8 cellular contexts compared by ENCODE assay signal in genomic region chr19:19444694-19445155, GRCh38. TPM values are rescaled to one million over a fixed set of nuclear protein-coding genes. Genes with fewer than 3 reads are reported as not detected.
DNase-seq lines count a peak whose midpoint lies in the region; ATAC-seq and TF ChIP-seq lines count a peak whose summit lies in the region.

No MANE protein-coding gene starts in this region.

- POLR2A ChIA-PET in T-cell (lab: Charles Lee), result interaction anchor here in 1 of 2 donors (0.5 kb wide), 1 partner anchor 27 kb away, joined by 3 read pairs; no protein-coding TSS in a partner anchor

- DNase-seq in activated naive CD4-positive, alpha-beta T cell treated with anti-CD3 and anti-CD28 coated beads for 36 hours, result peak; percentile 47
- DNase-seq in activated naive CD4-positive, alpha-beta T cell treated with anti-CD3 and anti-CD28 coated beads, Interleukin-2, amount 50 U/mL, for 16 hours, result no peak
- DNase-seq in T-cell (no peak), germinal center (ENCODE audit: low spot score) (peak; percentile 67), transverse colon (no peak), cerebellar nuclear complex (lab: John Stamatoyannopoulos, UW) (no peak), DMS153 (lab: John Stamatoyannopoulos, UW) (no peak)

- TF ChIP-seq CTCF in transverse colon (IDR thresholded peaks at IDR 0.05), result no peak

- no peak for TF ChIP-seq EP300 in transverse colon (IDR thresholded peaks at IDR 0.05; ENCODE audit: low read depth)

- in situ Hi-C loops in transverse colon (cut with MboI; ENCODE audit: low pct_ligation_motif_present in 1 of 4, low pct_unique_long_range_greater_than_20kb in 1 of 4, low sequenced_read_pairs in 3 of 4), result no loop called here

- peak overlapping the region; percentile 66 for H3K27ac Mint-ChIP-seq in activated naive CD4-positive, alpha-beta T cell treated with anti-CD3 and anti-CD28 coated beads for 36 hours
- peak overlapping the region; percentile 84 to 93 for H3K27ac Mint-ChIP-seq in T-cell

- CTCF ChIA-PET in activated naive CD4-positive, alpha-beta T cell treated with anti-CD3 and anti-CD28 coated beads for 36 hours (lab: Charles Lee), result interaction anchor here (1.0 to 1.5 kb wide), 3 partner anchors 14 to 46 kb away, joined by 3 to 4 read pairs (median 4); no protein-coding TSS in a partner anchor
- CTCF ChIA-PET in T-cell (lab: Charles Lee), result interaction anchor here in 1 of 2 donors (0.6 kb wide), 1 partner anchor 88 kb away, joined by 3 read pairs; no protein-coding TSS in a partner anchor

- no peak overlapping the region for H3K4me3 ChIP-seq in transverse colon

- H3K4me3 Mint-ChIP-seq in activated naive CD4-positive, alpha-beta T cell treated with anti-CD3 and anti-CD28 coated beads for 36 hours, result no peak overlapping the region
- peak overlapping the region in 1 of 3 donors; percentile 34 for H3K4me3 Mint-ChIP-seq in T-cell

- H3K36me3 Mint-ChIP-seq in activated naive CD4-positive, alpha-beta T cell treated with anti-CD3 and anti-CD28 coated beads for 36 hours (ENCODE audit: low read depth), result peaks cover 20% of the 10 kb centered on the region
- H3K36me3 Mint-ChIP-seq in T-cell, result peaks cover 11% of the 10 kb centered on the region

- no peaks in the 10 kb centered on the region for H3K27me3 Mint-ChIP-seq in activated naive CD4-positive, alpha-beta T cell treated with anti-CD3 and anti-CD28 coated beads for 36 hours (ENCODE audit: low read depth)
- no peaks in the 10 kb centered on the region for H3K27me3 Mint-ChIP-seq in T-cell

- H3K4me1 Mint-ChIP-seq in activated naive CD4-positive, alpha-beta T cell treated with anti-CD3 and anti-CD28 coated beads for 36 hours (ENCODE audit: low read depth), result peaks cover 72% of the 10 kb centered on the region
- peaks cover 69 to 78% (median 78%) of the 10 kb centered on the region in 3 donors for H3K4me1 Mint-ChIP-seq in T-cell

- H3K27me3 ChIP-seq in transverse colon, result no peaks in the 10 kb centered on the region

- peak overlapping the region; percentile 44 to 59 (median 48) for H3K27ac ChIP-seq in transverse colon

- H3K9me3 ChIP-seq in transverse colon, result no peaks in the 10 kb centered on the region

- 25 to 49% methylated on average over 1 to 3 of the region's 3 CpGs for WGBS in transverse colon (ENCODE audit: low coverage in 1 of 2), 2 donors

- H3K4me1 ChIP-seq in transverse colon, result peaks cover 0 to 28% (median 18%) of the 10 kb centered on the region in 4 donors

- peaks cover 9% of the 10 kb centered on the region for H3K9me3 Mint-ChIP-seq in activated naive CD4-positive, alpha-beta T cell treated with anti-CD3 and anti-CD28 coated beads for 36 hours
- H3K9me3 Mint-ChIP-seq in T-cell, result no peaks in the 10 kb centered on the region

- H3K36me3 ChIP-seq in transverse colon, result no peaks in the 10 kb centered on the region

- ATAC-seq in T-cell (replicated peaks in 1 of 4) (peak in 3 of 4 experiments; percentile 33 to 39 (median 39)), HG03139 (IDR thresholded peaks at IDR 0.05; ENCODE audit: unreplicated experiment) (no peak)

- intact Hi-C loops in activated naive CD4-positive, alpha-beta T cell treated with anti-CD3 and anti-CD28 coated beads for 36 hours (cut with micrococcal nuclease), result loop anchor here (2.0 kb wide), 1 partner anchor 30 kb away; no protein-coding TSS in a partner anchor
- intact Hi-C loops in transverse colon (cut with DNase I; ENCODE audit: low total_unique reads), result no loop called here

- no peak for TF ChIP-seq POLR2A in transverse colon (IDR thresholded peaks at IDR 0.05)

RNA-seq across cellular contexts. Expression of gene GATAD2A, which starts 39.2 kb away (rescaled TPM):
- 100 to 1,000 TPM in 1 of 2 experiments, 10 to 100 TPM in 1; 91.2 to 100 TPM for total RNA-seq in activated naive CD4-positive, alpha-beta T cell treated with anti-CD3 and anti-CD28 coated beads for 36 hours
- total RNA-seq in T-cell, result 100 to 1,000 TPM; 114 to 144 (median 133) TPM
- total RNA-seq in transverse colon, result 100 to 1,000 TPM in 1 of 4 donors, 10 to 100 TPM in 3; 45.6 to 102 (median 65.7) TPM

Comparison
In these comparisons a context has a peak if more than half of its experiments do, and no peak if none do; other contexts are left out.
1. DNase-seq: peak in activated naive CD4-positive, alpha-beta T cell treated with anti-CD3 and anti-CD28 coated beads for 36 hours (single experiment) and germinal center (single experiment); none in activated naive CD4-positive, alpha-beta T cell treated with anti-CD3 and anti-CD28 coated beads, Interleukin-2, amount 50 U/mL, for 16 hours (single experiment), T-cell (0 of 34), transverse colon (single experiment), cerebellar nuclear complex (0 of 2) and DMS153 (single experiment).